ENCODE assay signal across 20 cellular contexts in genomic region chr14:36222952-36223468, GRCh38. TPM values are rescaled to one million over a fixed set of nuclear protein-coding genes. Genes with fewer than 3 reads are reported as not detected.
DNase-seq lines count a peak whose midpoint lies in the region; ATAC-seq and TF ChIP-seq lines count a peak whose summit lies in the region.
"Had no signal": no experiment of that assay in that cellular context is flagged by ENCODE, and none has a peak within 500 bp of the region (broad histone marks: within the 10 kb centered on the region; RNA-seq: fewer than 3 reads in every experiment).

No MANE protein-coding gene starts in this region.

- no peaks in the 10 kb centered on the region for H4K20me1 ChIP-seq in IMR-90 (ENCODE audit: insufficient read depth, low read length)

- no peak overlapping the region for H3K56ac ChIP-seq in IMR-90 (ENCODE audit: extremely low read depth, insufficient read depth, low read length)

- H3K36me3 Mint-ChIP-seq in activated naive CD4-positive, alpha-beta T cell treated with anti-CD3 and anti-CD28 coated beads, Interleukin-2, amount 10 ng/mL, durations not matched to agents 7 days and 5 days: no peaks in the 10 kb centered on the region
- H3K36me3 Mint-ChIP-seq: CD4-positive, alpha-beta memory T cell had no signal

- H3K14ac ChIP-seq in IMR-90 (replicated peaks; ENCODE audit: low read depth, low read length): no peak overlapping the region
- no peak overlapping the region for H3K14ac ChIP-seq in mesenchymal stem cell (ENCODE audit: low read length in 2 of 2)

- H3K18ac ChIP-seq in IMR-90 (ENCODE audit: low read depth, low read length): no peak overlapping the region
- H3K18ac ChIP-seq in mesenchymal stem cell (ENCODE audit: low read depth in 1 of 2, low read length in 2 of 2): no peak overlapping the region

- dilution Hi-C loops in IMR-90 (cut with HindIII; ENCODE audit: low sequenced_read_pairs, unreplicated experiment): no loop called here

- H3K4ac ChIP-seq in IMR-90 (ENCODE audit: low read depth, low read length): no peak overlapping the region
- no peak overlapping the region for H3K4ac ChIP-seq in mesenchymal stem cell (ENCODE audit: low read depth in 1 of 2, low read length in 2 of 2)

- H3K4me2 ChIP-seq in IMR-90 (ENCODE audit: low read depth, low read length) (no peak overlapping the region), mesenchymal stem cell (ENCODE audit: low read length, poor library complexity, severe bottlenecking) (no peak overlapping the region)
- H3K4me2 ChIP-seq: PC-9 had no signal

- peaks cover 5% of the 10 kb centered on the region; the same call in 1 of the 2 replicates for H3K27me3 ChIP-seq in IMR-90 (ENCODE audit: control insufficient read depth, insufficient read depth, low read length)
- peaks cover 0 to 4% of the 10 kb centered on the region in 2 experiments for H3K27me3 ChIP-seq in mesenchymal stem cell (ENCODE audit: control insufficient read depth in 1 of 2, insufficient read depth in 1 of 2, low read length in 2 of 2)
- H3K27me3 ChIP-seq: SJSA1 had no signal

- no peak overlapping the region for H3K27ac ChIP-seq in IMR-90 (ENCODE audit: insufficient read depth, low read length)
- no peak overlapping the region for H3K27ac ChIP-seq in mesenchymal stem cell (ENCODE audit: low read length, poor library complexity, severe bottlenecking)
- H3K27ac ChIP-seq: PC-9, SJSA1 had no signal

- H3K9me3 Mint-ChIP-seq in activated naive CD4-positive, alpha-beta T cell treated with anti-CD3 and anti-CD28 coated beads, Interleukin-2, amount 10 ng/mL, durations not matched to agents 7 days and 5 days: no peaks in the 10 kb centered on the region
- H3K9me3 Mint-ChIP-seq: CD4-positive, alpha-beta memory T cell had no signal

- H2AK9ac ChIP-seq in IMR-90 (replicated peaks; ENCODE audit: low read depth, low read length, poor library complexity): no peak overlapping the region

- H3K9ac ChIP-seq in IMR-90 (ENCODE audit: low read depth, low read length) (no peak overlapping the region), mesenchymal stem cell (ENCODE audit: low read length) (peak overlapping the region; percentile 44)

- peak overlapping the region; percentile 67 for H2AFZ ChIP-seq in IMR-90 (replicated peaks; ENCODE audit: low read length, poor library complexity)
- no peak overlapping the region for H2AFZ ChIP-seq in mesenchymal stem cell (ENCODE audit: low read depth, low read length)
- H2AFZ ChIP-seq: PC-9 had no signal

- no peak overlapping the region for H2BK15ac ChIP-seq in IMR-90 (ENCODE audit: low read depth, low read length)
- no peak overlapping the region for H2BK15ac ChIP-seq in mesenchymal stem cell (ENCODE audit: low read depth, poor library complexity, severe bottlenecking)

- DNase-seq in Daoy (ENCODE audit: low read depth): peak; percentile 9
- DNase-seq in IMR-90: peak; percentile 22
- peak; percentile 40 for DNase-seq in fibroblast of mammary gland (ENCODE audit: low read depth)
- DNase-seq in mesenchymal stem cell: peak; percentile 15
- DNase-seq in EL: no peak
- no peak for DNase-seq in mesenteric fat pad (ENCODE audit: low spot score)
- DNase-seq in activated naive CD4-positive, alpha-beta T cell treated with anti-CD3 and anti-CD28 coated beads, Interleukin-2, amount 10 ng/mL, durations not matched to agents 7 days and 5 days: no peak
- DNase-seq: 8988T; BE2C; CD4-positive, alpha-beta memory T cell; DMS 273 treated with DMSO at 0.1 percent for 48 hours; NCI-H1436 treated with DMSO at 0.1 percent for 48 hours; NCI-H2081 treated with DMSO at 0.1 percent for 48 hours; NCI-H2227 treated with DMSO at 0.1 percent for 48 hours; NCI-H524; PC-9 had no signal

- no peak overlapping the region for H2BK5ac ChIP-seq in IMR-90 (ENCODE audit: low read depth, low read length, poor library complexity, severe bottlenecking)
- H2BK5ac ChIP-seq in mesenchymal stem cell (ENCODE audit: low read depth, low read length, poor library complexity, severe bottlenecking): no peak overlapping the region

- H3K27me3 Mint-ChIP-seq in activated naive CD4-positive, alpha-beta T cell treated with anti-CD3 and anti-CD28 coated beads, Interleukin-2, amount 10 ng/mL, durations not matched to agents 7 days and 5 days: peaks cover 4% of the 10 kb centered on the region

- H3K4me3 Mint-ChIP-seq in activated naive CD4-positive, alpha-beta T cell treated with anti-CD3 and anti-CD28 coated beads, Interleukin-2, amount 10 ng/mL, durations not matched to agents 7 days and 5 days: no peak overlapping the region
- H3K4me3 Mint-ChIP-seq: CD4-positive, alpha-beta memory T cell had no signal

- H2BK20ac ChIP-seq in IMR-90 (ENCODE audit: low read depth, low read length): peak overlapping the region; percentile 69; the same call in 1 of the 2 replicates

- peak; percentile 29 for ATAC-seq in IMR-90 (ENCODE audit: low read depth)
- ATAC-seq in HG02610 (IDR thresholded peaks at IDR 0.05; ENCODE audit: unreplicated experiment): no peak
- ATAC-seq: HCT116 had no signal

- H2BK12ac ChIP-seq in mesenchymal stem cell (ENCODE audit: low read length in 2 of 2): no peak overlapping the region

- WGBS in IMR-90 (ENCODE audit: extremely low coverage in 2 of 2, insufficient read length in 1 of 2), 2 experiments: no CpG with 5 or more reads among the region's 5 CpGs
- WGBS in mesenchymal stem cell: 49% methylated on average over 2 of the region's 5 CpGs

- no peak for TF ChIP-seq RAD21 in IMR-90 (IDR thresholded peaks at IDR 0.05; ENCODE audit: low read length)

- H3K79me1 ChIP-seq in IMR-90 (ENCODE audit: low read depth in 1 of 2, low read length in 2 of 2) (no peaks in the 10 kb centered on the region), mesenchymal stem cell (replicated peaks; ENCODE audit: low read length, poor library complexity, severe bottlenecking) (no peaks in the 10 kb centered on the region)

- no peak overlapping the region for H4K5ac ChIP-seq in IMR-90 (ENCODE audit: low read depth, low read length)

- no peaks in the 10 kb centered on the region for H3K9me1 ChIP-seq in IMR-90 (ENCODE audit: insufficient read depth, low read length)

- TF ChIP-seq CTCF in IMR-90 (conservative IDR thresholded peaks at IDR 0.05; ENCODE audit: low read depth, low read length) (no peak), fibroblast of mammary gland (conservative IDR thresholded peaks at IDR 0.05; ENCODE audit: control insufficient read depth, insufficient read depth, low read depth, low read length) (no peak)

- no peak for TF ChIP-seq POLR2A in IMR-90 (IDR thresholded peaks at IDR 0.05; ENCODE audit: low read depth, low read length)

- H2AK5ac ChIP-seq in IMR-90 (ENCODE audit: low read depth, low read length): no peak overlapping the region
- no peak overlapping the region for H2AK5ac ChIP-seq in mesenchymal stem cell (ENCODE audit: low read length, severe bottlenecking)

- H3K36me3 ChIP-seq in IMR-90 (ENCODE audit: control insufficient read depth, insufficient read depth, low read length): no peaks in the 10 kb centered on the region
- no peaks in the 10 kb centered on the region for H3K36me3 ChIP-seq in mesenchymal stem cell (ENCODE audit: control insufficient read depth in 1 of 2, insufficient read depth in 2 of 2, low read depth in 1 of 2, low read length in 2 of 2)
- H3K36me3 ChIP-seq: BE2C, SJSA1 had no signal

- CTCF ChIA-PET in IMR-90 (lab: Yijun Ruan, JAX): no interaction called here
- CTCF ChIA-PET in activated naive CD4-positive, alpha-beta T cell treated with anti-CD3 and anti-CD28 coated beads, Interleukin-2, amount 10 ng/mL, durations not matched to agents 7 days and 5 days (lab: Charles Lee): no interaction called here

- POLR2A ChIA-PET in IMR-90 (lab: Charles Lee; ENCODE audit: unreplicated experiment): no interaction called here

- H3K4me1 ChIP-seq in IMR-90 (ENCODE audit: control insufficient read depth, insufficient read depth, low read length) (peaks cover 11% of the 10 kb centered on the region), mesenchymal stem cell (ENCODE audit: control insufficient read depth, insufficient read depth, low read depth, low read length) (no peaks in the 10 kb centered on the region)
- H3K4me1 ChIP-seq: BE2C had no signal

- H3K4me1 Mint-ChIP-seq in activated naive CD4-positive, alpha-beta T cell treated with anti-CD3 and anti-CD28 coated beads, Interleukin-2, amount 10 ng/mL, durations not matched to agents 7 days and 5 days: no peaks in the 10 kb centered on the region
- H3K4me1 Mint-ChIP-seq: CD4-positive, alpha-beta memory T cell had no signal

- H4K8ac ChIP-seq in IMR-90 (ENCODE audit: low read depth in 2 of 2, low read length in 2 of 2): no peak overlapping the region; a peak in 1 of 4 replicates
- no peak overlapping the region for H4K8ac ChIP-seq in mesenchymal stem cell (ENCODE audit: low read length)

- no peaks in the 10 kb centered on the region for H3K9me3 ChIP-seq in IMR-90 (ENCODE audit: control insufficient read depth, insufficient read depth, low read length)
- H3K9me3 ChIP-seq in mesenchymal stem cell (ENCODE audit: control insufficient read depth, low read length): no peaks in the 10 kb centered on the region
- H3K9me3 ChIP-seq: BE2C, SJSA1 had no signal

- no peak overlapping the region for H2BK120ac ChIP-seq in IMR-90 (ENCODE audit: low read depth, low read length)
- no peak overlapping the region for H2BK120ac ChIP-seq in mesenchymal stem cell (ENCODE audit: low read depth, low read length)

- intact Hi-C loops in IMR-90 (cut with micrococcal nuclease): no loop called here

- no peak overlapping the region for H3K23ac ChIP-seq in IMR-90 (ENCODE audit: low read depth, low read length)
- no peak overlapping the region for H3K23ac ChIP-seq in mesenchymal stem cell (ENCODE audit: low read length in 2 of 2)

- H4K91ac ChIP-seq in IMR-90 (ENCODE audit: insufficient read depth, low read depth, low read length): no peak overlapping the region
- H4K91ac ChIP-seq in mesenchymal stem cell (ENCODE audit: low read length): no peak overlapping the region

- in situ Hi-C loops in IMR-90 (cut with MboI; ENCODE audit: low sequenced_read_pairs): no loop called here

- H3K4me3 ChIP-seq in IMR-90 (ENCODE audit: insufficient read depth, low read depth, low read length) (no peak overlapping the region), fibroblast of mammary gland (ENCODE audit: control insufficient read depth, low read depth, low read length) (no peak overlapping the region), mesenchymal stem cell (ENCODE audit: insufficient read depth in 1 of 2, low read depth in 1 of 2, low read length in 2 of 2) (peak overlapping the region in 1 of 2 experiments; percentile 59)
- H3K4me3 ChIP-seq: PC-9, SJSA1 had no signal

- no TSS peak for BruUV-seq in IMR-90 (replicated peaks; lab: Mats Ljungman, UMichigan)

- H3K27ac Mint-ChIP-seq in activated naive CD4-positive, alpha-beta T cell treated with anti-CD3 and anti-CD28 coated beads, Interleukin-2, amount 10 ng/mL, durations not matched to agents 7 days and 5 days: no peak overlapping the region
- H3K27ac Mint-ChIP-seq: CD4-positive, alpha-beta memory T cell had no signal

RNA-seq across cellular contexts. Expression of gene PTCSC3, which starts 46.5 kb away (rescaled TPM):
- not detected in 2 replicates for total RNA-seq in Daoy (2014; rRNA removed; shearing (Covaris generic))
- not detected in 2 replicates for total RNA-seq in IMR-90 (2012; rRNA removed)
- not detected in 2 replicates for polyA plus RNA-seq in IMR-90 (2012; rRNA removed)
- not detected in 2 replicates for polyA plus RNA-seq in IMR-90 (2012; cell fraction: cytosol; rRNA removed)
- not detected in 2 replicates for polyA plus RNA-seq in IMR-90 (2012; cell fraction: nucleus; rRNA removed; ENCODE audit: low replicate concordance)
- polyA plus RNA-seq in mesenchymal stem cell (2013, experiment 1 of 2): not detected
- polyA plus RNA-seq in mesenchymal stem cell (2013, experiment 2 of 2): not detected
- total RNA-seq in mesenteric fat pad: not detected
- total RNA-seq: CD4-positive, alpha-beta memory T cell; HT1080; PC-9; SJSA1 had no signal
- polyA plus RNA-seq: CD4-positive, alpha-beta memory T cell had no signal

Comparison
In these comparisons a context has a peak if more than half of its experiments do, and no peak if none do; other contexts are left out.
1. DNase-seq: peak in Daoy (single experiment), IMR-90 (single experiment), fibroblast of mammary gland (single experiment) and mesenchymal stem cell (single experiment); none in EL (single experiment), mesenteric fat pad (single experiment) and activated naive CD4-positive, alpha-beta T cell treated with anti-CD3 and anti-CD28 coated beads, Interleukin-2, amount 10 ng/mL, durations not matched to agents 7 days and 5 days (single experiment).